1 cellular context compared by ENCODE assay signal in genomic region chr19:47068876-47069406, GRCh38.
A peak's percentile ranks its signal among the peaks of the same experiment; 100 is the strongest.
TF ChIP-seq lines count a peak whose summit lies in the region.

No MANE protein-coding gene starts in this region.

TF ChIP-seq in HepG2, 621 proteins besides CTCF, POLR2A, EP300 and RAD21:
- TF ChIP-seq CCAR2 (optimal IDR thresholded peaks at IDR 0.05; ENCODE audit: low read depth, low read length) (no peak), AGO2 (optimal IDR thresholded peaks at IDR 0.05; ENCODE audit: low read depth, low read length) (peak; percentile 62)
